ENCODE assay signal across 17 cellular contexts in the genomic region with DNA sequence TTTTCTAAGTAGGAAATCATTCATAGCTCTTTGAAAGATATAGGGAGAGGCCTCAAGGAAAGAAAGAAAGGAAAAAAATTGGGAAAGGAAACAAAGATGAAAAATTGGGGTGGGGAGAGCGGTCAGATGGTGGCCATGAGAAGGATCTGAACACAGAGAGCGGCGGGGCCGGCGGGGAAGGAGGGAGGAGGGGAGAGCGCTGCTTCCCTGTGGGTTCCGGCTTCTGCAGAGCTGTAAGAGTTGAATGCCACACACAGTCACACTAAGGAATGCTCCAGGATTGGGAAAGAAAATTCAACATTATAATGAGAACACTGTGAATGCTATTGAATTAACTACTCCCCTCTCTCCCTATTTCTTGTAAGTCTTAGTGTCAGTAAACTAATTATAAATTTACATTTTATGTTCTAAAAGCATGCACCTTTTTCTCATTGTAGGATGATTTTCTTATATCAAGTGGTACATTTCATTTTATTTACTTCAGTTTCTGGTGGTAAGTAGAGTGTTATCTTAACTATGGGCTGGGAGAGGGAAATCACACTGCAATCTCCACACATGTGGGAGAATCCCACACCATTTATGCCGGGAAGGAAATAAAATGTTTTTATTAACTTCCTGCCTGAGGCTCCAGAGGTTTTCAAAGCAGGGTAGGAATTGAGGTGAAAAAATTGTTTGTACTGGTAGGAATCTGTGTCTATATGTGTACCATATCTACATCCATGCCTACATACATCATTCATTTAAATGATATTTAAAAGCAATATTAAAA. TPM values are rescaled to one million over a fixed set of nuclear protein-coding genes. Genes with fewer than 3 reads are reported as not detected.
DNase-seq lines count a peak whose midpoint lies in the region; ATAC-seq, FAIRE-seq and TF ChIP-seq lines count a peak whose summit lies in the region.
"Had no signal": no experiment of that assay in that cellular context is flagged by ENCODE, and none has a peak within 500 bp of the region (broad histone marks: within the 10 kb centered on the region; RNA-seq: fewer than 3 reads in every experiment).

No MANE protein-coding gene starts in this region.

- intact Hi-C loops in pancreas (cut with DNase I): no loop called here

- H3K27me3 Mint-ChIP-seq in GM23338 (ENCODE audit: insufficient read depth, low read depth, poor library complexity): peaks cover 2% of the 10 kb centered on the region

- H3K9me3 Mint-ChIP-seq in GM23338: peaks cover 4% of the 10 kb centered on the region

- no peaks in the 10 kb centered on the region for H3K79me2 ChIP-seq in GM23338 (replicated peaks; ENCODE audit: insufficient read depth)

- H3K36me3 ChIP-seq in GM23338 (ENCODE audit: insufficient read depth) (no peaks in the 10 kb centered on the region), pancreas (no peaks in the 10 kb centered on the region)

- DNase-seq in GM23338 (ENCODE audit: low spot score) (peak; percentile 80), ecto neural progenitor cell (ENCODE audit: low spot score) (peak; percentile 56), left kidney (ENCODE audit: low read depth, low spot score) (peak; percentile 67), pancreas (peak; percentile 57 to 81 (median 68)), RKO (ENCODE audit: low spot score) (no peak), D721Med (ENCODE audit: insufficient read length, low spot score) (no peak), GM10266 (ENCODE audit: extremely low spot score) (no peak), NCI-H226 (no peak)
- DNase-seq: activated naive CD4-positive, alpha-beta T cell treated with Interleukin-2 at 50 U/mL for 16 hours; cerebellar nuclear complex; GF-D8; kidney glomerular epithelial cell; NCI-H1436 treated with DMSO at 0.1 percent for 48 hours; NCI-H774; SIG-M5; stimulated activated naive CD8-positive, alpha-beta T cell treated with anti-CD3 and anti-CD28 coated beads, Interleukin-15, Interleukin-2, amounts not matched to agents 100 U/mL and 50 U/mL, for 24 hours had no signal

- H3K4me2 ChIP-seq in GM23338: peak overlapping the region; percentile 66

- H3K27ac ChIP-seq in GM23338 (ENCODE audit: low read depth) (peak overlapping the region; percentile 96), pancreas (peak overlapping the region; percentile 54 to 93 (median 79))

- peak overlapping the region; percentile 96 for H3K27ac Mint-ChIP-seq in GM23338

- H3K27me3 ChIP-seq in GM23338 (ENCODE audit: insufficient read depth) (no peaks in the 10 kb centered on the region), pancreas (no peaks in the 10 kb centered on the region)

- no peaks in the 10 kb centered on the region; the same call in 1 of the 2 replicates for H3K9me2 ChIP-seq in GM23338 (ENCODE audit: insufficient read depth)

- H3K4me3 Mint-ChIP-seq in GM23338: peak overlapping the region; percentile 60

- H2AFZ ChIP-seq in GM23338: no peak overlapping the region

- peaks cover 42% of the 10 kb centered on the region for H3K4me1 Mint-ChIP-seq in GM23338

- no peaks in the 10 kb centered on the region for H4K20me1 ChIP-seq in GM23338 (replicated peaks; ENCODE audit: insufficient read depth)

- H3K9me3 ChIP-seq in pancreas: no peaks in the 10 kb centered on the region

- WGBS in pancreas, 2 donors: 2 to 3% methylated on average over 8 of the region's 8 CpGs

- H3K4me3 ChIP-seq in GM23338 (peak overlapping the region; percentile 38), pancreas (peak overlapping the region; percentile 7 to 48 (median 36))

- peak; percentile 96 for ATAC-seq in GM23338
- ATAC-seq in pancreas: peak; percentile 90 to 94 (median 92)
- ATAC-seq: stimulated activated naive CD8-positive, alpha-beta T cell treated with anti-CD3 and anti-CD28 coated beads, Interleukin-15, Interleukin-2, amounts not matched to agents 100 U/mL and 50 U/mL, for 24 hours had no signal

- no peak for TF ChIP-seq CTCF in GM23338 (conservative IDR thresholded peaks at IDR 0.05; ENCODE audit: low read depth in 2 of 2)
- no peak for TF ChIP-seq CTCF in pancreas (IDR thresholded peaks at IDR 0.05)
- no peak for TF ChIP-seq CTCF in D721Med (IDR thresholded peaks at IDR 0.05; ENCODE audit: insufficient read depth, missing control alignments)
- no peak for TF ChIP-seq CTCF in GM10266 (IDR thresholded peaks at IDR 0.05; ENCODE audit: control insufficient read depth, insufficient read depth, low read depth, missing control alignments)

- peaks cover 12% of the 10 kb centered on the region; the same call in 1 of the 3 replicates for H3K36me3 Mint-ChIP-seq in GM23338 (ENCODE audit: low read depth)

- H3K4me1 ChIP-seq in GM23338 (ENCODE audit: insufficient read depth): peaks cover 40% of the 10 kb centered on the region
- H3K4me1 ChIP-seq in pancreas: peaks cover 14 to 25% (median 19%) of the 10 kb centered on the region in 3 donors

- no peaks in the 10 kb centered on the region for H3F3A ChIP-seq in GM23338 (replicated peaks; ENCODE audit: low read depth)

- FAIRE-seq in pancreas (lab: Jason Lieb, UNC) (no peak), D721Med (lab: Jason Lieb, UNC) (no peak)

TF ChIP-seq in GM23338, 12 proteins besides CTCF, POLR2A, EP300 and RAD21:
- TF ChIP-seq EZH2 (IDR thresholded peaks at IDR 0.05; ENCODE audit: low read depth, unreplicated experiment): no peak
TF ChIP-seq in GM23338: peak in this region for 0.

RNA-seq across cellular contexts. Expression of gene F11, which starts 0.9 kb away (rescaled TPM):
- total RNA-seq in GM23338 (2014; rRNA removed; shearing (Covaris generic)): 1.5 and 2.1 TPM in 2 replicates
- polyA plus RNA-seq in GM23338 (2016; fragmentation: Nextera tagmentation; extraction: Ambion mirVana) (0.74 TPM in 1 of 2 replicates, not detected in the other), pancreas (10 to 100 TPM; 44.4 to 65.3 TPM)
- total RNA-seq in pancreas: 10 to 100 TPM; 10.2 to 43.9 (median 25.2) TPM
- polyA plus RNA-seq: BJ had no signal

RNA-seq across cellular contexts. Expression of gene KLKB1, which starts 39.6 kb away (rescaled TPM):
- 10.9 and 22.7 TPM in 2 replicates for total RNA-seq in GM23338 (2014; rRNA removed; shearing (Covaris generic))
- polyA plus RNA-seq in GM23338 (2016; fragmentation: Nextera tagmentation; extraction: Ambion mirVana) (6.2 and 8.6 TPM in 2 replicates), pancreas (10 to 100 TPM; 10.7 to 26.5 TPM)
- 1 to 10 TPM in 5 of 6 donors, under 1 TPM in 1; 0.93 to 2.6 (median 1.6) TPM for total RNA-seq in pancreas
- polyA plus RNA-seq: BJ had no signal

Comparison
In these comparisons a context has a peak if more than half of its experiments do, and no peak if none do; other contexts are left out.
1. DNase-seq: peak in GM23338 (single experiment), ecto neural progenitor cell (single experiment), left kidney (single experiment) and pancreas (6 of 6); none in RKO (single experiment), D721Med (single experiment), GM10266 (single experiment) and NCI-H226 (single experiment).